In the genomic region with DNA sequence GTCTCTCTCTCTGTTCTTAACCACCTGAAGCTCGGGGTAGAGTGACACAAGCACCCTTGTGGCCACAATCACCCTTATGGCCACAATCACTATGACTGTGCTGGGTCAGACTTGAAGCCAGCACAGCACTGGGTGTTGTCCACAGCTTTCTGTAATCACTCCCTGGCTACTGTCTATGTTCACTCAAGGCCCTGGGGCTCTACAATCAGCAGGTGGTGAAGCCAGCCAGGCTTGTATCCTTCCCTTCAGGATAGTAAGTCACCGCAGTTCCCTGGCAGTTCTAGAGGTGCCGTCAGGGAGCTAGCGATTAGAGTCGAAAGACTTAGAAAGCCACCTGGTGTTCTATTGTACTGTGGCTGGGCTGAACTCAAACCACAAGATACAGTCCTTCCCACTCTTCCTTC, we compare ENCODE assay signal across 11 cellular contexts. TPM values are rescaled to one million over a fixed set of nuclear protein-coding genes. Genes with fewer than 3 reads are reported as not detected.
DNase-seq lines count a peak whose midpoint lies in the region; ATAC-seq and TF ChIP-seq lines count a peak whose summit lies in the region.
"Had no signal": no experiment of that assay in that cellular context is flagged by ENCODE, and none has a peak within 500 bp of the region (broad histone marks: within the 10 kb centered on the region; RNA-seq: fewer than 3 reads in every experiment).

No MANE protein-coding gene starts in this region.

- no peak overlapping the region for H3K27ac Mint-ChIP-seq in activated CD4-positive, alpha-beta memory T cell treated with anti-CD3 and anti-CD28 coated beads for 36 hours
- no peak overlapping the region for H3K27ac Mint-ChIP-seq in immature natural killer cell
- H3K27ac Mint-ChIP-seq: naive thymus-derived CD4-positive, alpha-beta T cell had no signal

- H3K4me3 Mint-ChIP-seq in activated CD4-positive, alpha-beta memory T cell treated with anti-CD3 and anti-CD28 coated beads for 36 hours: no peak overlapping the region
- no peak overlapping the region for H3K4me3 Mint-ChIP-seq in immature natural killer cell
- H3K4me3 Mint-ChIP-seq: naive thymus-derived CD4-positive, alpha-beta T cell had no signal

- no peaks in the 10 kb centered on the region for H3K79me2 ChIP-seq in MM.1S (ENCODE audit: low read length)

- peaks cover 7% of the 10 kb centered on the region for H3K4me1 ChIP-seq in MM.1S (ENCODE audit: low read length)
- H3K4me1 ChIP-seq: SJCRH30 had no signal

- H3K9me3 Mint-ChIP-seq in activated CD4-positive, alpha-beta memory T cell treated with anti-CD3 and anti-CD28 coated beads for 36 hours: no peaks in the 10 kb centered on the region
- no peaks in the 10 kb centered on the region for H3K9me3 Mint-ChIP-seq in immature natural killer cell

- no peaks in the 10 kb centered on the region for H3K36me3 Mint-ChIP-seq in activated CD4-positive, alpha-beta memory T cell treated with anti-CD3 and anti-CD28 coated beads for 36 hours
- H3K36me3 Mint-ChIP-seq in immature natural killer cell: no peaks in the 10 kb centered on the region

- H3K9me3 ChIP-seq in MM.1S (replicated peaks; ENCODE audit: insufficient read depth, low read length): no peaks in the 10 kb centered on the region; the same call in 1 of the 2 replicates
- H3K9me3 ChIP-seq: SJCRH30 had no signal

- POLR2A ChIA-PET in activated CD4-positive, alpha-beta memory T cell treated with anti-CD3 and anti-CD28 coated beads for 36 hours (lab: Charles Lee): no interaction called here

- peak; percentile 54 for DNase-seq in MM.1S
- no peak for DNase-seq in activated CD4-positive, alpha-beta memory T cell treated with anti-CD3 and anti-CD28 coated beads for 36 hours
- DNase-seq in DMS 273 treated with DMSO at 0.1 percent for 48 hours (lab: John Stamatoyannopoulos, UW): no peak
- DNase-seq in AG08395 (ENCODE audit: low spot score): no peak
- no peak for DNase-seq in immature natural killer cell
- DNase-seq: activated CD8-positive, alpha-beta memory T cell treated with anti-CD3 and anti-CD28 coated beads for 24 hours; naive thymus-derived CD4-positive, alpha-beta T cell; SJCRH30 had no signal

- peak; percentile 92 for ATAC-seq in GM18499 (IDR thresholded peaks at IDR 0.05; ENCODE audit: insufficient read depth, unreplicated experiment)
- peak; percentile 95 for ATAC-seq in GM19467 (IDR thresholded peaks at IDR 0.05; ENCODE audit: unreplicated experiment)
- ATAC-seq in HG02970 (IDR thresholded peaks at IDR 0.05; ENCODE audit: low FRiP score, unreplicated experiment): peak; percentile 93
- ATAC-seq: naive thymus-derived CD4-positive, alpha-beta T cell had no signal

- H3K4me2 ChIP-seq in MM.1S (ENCODE audit: low read depth, low read length): peak overlapping the region; percentile 33; the same call in 1 of the 2 replicates

- CTCF ChIA-PET in activated CD4-positive, alpha-beta memory T cell treated with anti-CD3 and anti-CD28 coated beads for 36 hours (lab: Charles Lee): no interaction called here

- no peaks in the 10 kb centered on the region for H4K20me1 ChIP-seq in MM.1S (ENCODE audit: insufficient read depth, low read length)

- H3K27me3 ChIP-seq in MM.1S (replicated peaks; ENCODE audit: insufficient read depth, low read length): no peaks in the 10 kb centered on the region
- H3K27me3 ChIP-seq: SJCRH30 had no signal

- peak overlapping the region; percentile 40; the same call in 1 of the 2 replicates for H3K27ac ChIP-seq in MM.1S (ENCODE audit: low read length)
- H3K27ac ChIP-seq: SJCRH30 had no signal

- intact Hi-C loops in activated CD4-positive, alpha-beta memory T cell treated with anti-CD3 and anti-CD28 coated beads for 36 hours (cut with micrococcal nuclease): no loop called here

- H2AFZ ChIP-seq in MM.1S (ENCODE audit: low read length): no peak overlapping the region

- no peaks in the 10 kb centered on the region for H3F3A ChIP-seq in MM.1S (ENCODE audit: insufficient read depth, low read length)

- H3K4me1 Mint-ChIP-seq in activated CD4-positive, alpha-beta memory T cell treated with anti-CD3 and anti-CD28 coated beads for 36 hours (ENCODE audit: low read depth): no peaks in the 10 kb centered on the region
- H3K4me1 Mint-ChIP-seq in immature natural killer cell: no peaks in the 10 kb centered on the region

- H3K4me3 ChIP-seq in MM.1S (ENCODE audit: low read length): no peak overlapping the region
- H3K4me3 ChIP-seq: SJCRH30 had no signal

- H3K9me2 ChIP-seq in MM.1S (replicated peaks; ENCODE audit: insufficient read depth, low read length): no peaks in the 10 kb centered on the region

- no peaks in the 10 kb centered on the region for H3K36me3 ChIP-seq in MM.1S (replicated peaks; ENCODE audit: insufficient read depth, low read length)
- H3K36me3 ChIP-seq: SJCRH30 had no signal

- no peak overlapping the region for H3K9ac ChIP-seq in MM.1S (ENCODE audit: low read length)

- no peak for TF ChIP-seq CTCF in MM.1S (IDR thresholded peaks at IDR 0.05; ENCODE audit: low read length)

- peaks cover 14% of the 10 kb centered on the region for H3K27me3 Mint-ChIP-seq in activated CD4-positive, alpha-beta memory T cell treated with anti-CD3 and anti-CD28 coated beads for 36 hours
- peaks cover 2 to 4% (median 4%) of the 10 kb centered on the region in 3 donors for H3K27me3 Mint-ChIP-seq in immature natural killer cell (ENCODE audit: low read depth in 3 of 3)

RNA-seq across cellular contexts. Expression of gene GDA, which starts 44.2 kb away (rescaled TPM):
- total RNA-seq in activated CD4-positive, alpha-beta memory T cell treated with anti-CD3 and anti-CD28 coated beads for 36 hours: not detected
- not detected for polyA plus RNA-seq in immature natural killer cell
- total RNA-seq: naive thymus-derived CD4-positive, alpha-beta T cell; SJCRH30 had no signal
- polyA plus RNA-seq: naive thymus-derived CD4-positive, alpha-beta T cell had no signal
